11 cellular contexts compared by ENCODE assay signal in genomic region chr6:135088232-135088760, GRCh38. TPM values are rescaled to one million over a fixed set of nuclear protein-coding genes. Genes with fewer than 3 reads are reported as not detected.
DNase-seq lines count a peak whose midpoint lies in the region; ATAC-seq and TF ChIP-seq lines count a peak whose summit lies in the region.
"Had no signal": no experiment of that assay in that cellular context is flagged by ENCODE, and none has a peak within 500 bp of the region (broad histone marks: within the 10 kb centered on the region; RNA-seq: fewer than 3 reads in every experiment).

No MANE protein-coding gene starts in this region.

- no peak for TF ChIP-seq CTCF in body of pancreas (IDR thresholded peaks at IDR 0.05)

- peak; percentile 2 for ATAC-seq in GM21381 (IDR thresholded peaks at IDR 0.05; ENCODE audit: unreplicated experiment)
- ATAC-seq in HG03565 (IDR thresholded peaks at IDR 0.05; ENCODE audit: unreplicated experiment) = peak; percentile 7
- peak; percentile 11 for ATAC-seq in body of pancreas

- H3K4me1 ChIP-seq in CD4-positive, alpha-beta memory T cell (ENCODE audit: insufficient read depth, low read length) = peaks cover 52% of the 10 kb centered on the region
- peaks cover 15% of the 10 kb centered on the region for H3K4me1 ChIP-seq in body of pancreas
- H3K4me1 ChIP-seq: upper lobe of left lung had no signal

- DNase-seq in CD4-positive, alpha-beta memory T cell = no peak
- DNase-seq in body of pancreas (no peak), germinal center (ENCODE audit: low spot score) (no peak), glomerular visceral epithelial cell (ENCODE audit: extremely low spot score) (no peak), NCI-H1694 (lab: John Stamatoyannopoulos, UW) (no peak)
- no peak for DNase-seq in stimulated activated CD4-positive, alpha-beta T cell treated with anti-CD3 and anti-CD28 coated beads, Interleukin-15, amount 100 ng/mL, for 24 hours
- DNase-seq: dermis blood vessel endothelial cell, NCI-H1930, upper lobe of left lung had no signal

- 38 to 56% methylated on average over 2 of the region's 2 CpGs for WGBS in body of pancreas, 2 donors

- H3K4me3 Mint-ChIP-seq in CD4-positive, alpha-beta memory T cell = peak overlapping the region; percentile 39 to 83 (median 76)

- peak overlapping the region; percentile 27 for H3K27ac ChIP-seq in CD4-positive, alpha-beta memory T cell (ENCODE audit: low read depth, low read length)
- peak overlapping the region in 1 of 4 donors; percentile 27 for H3K27ac ChIP-seq in body of pancreas

- no peaks in the 10 kb centered on the region for H3K9me3 ChIP-seq in CD4-positive, alpha-beta memory T cell (ENCODE audit: control insufficient read depth in 1 of 2, low read length in 2 of 2)
- no peaks in the 10 kb centered on the region for H3K9me3 ChIP-seq in body of pancreas
- H3K9me3 ChIP-seq: upper lobe of left lung had no signal

- H3K9me3 Mint-ChIP-seq in CD4-positive, alpha-beta memory T cell = peaks cover 0 to 2% (median 0%) of the 10 kb centered on the region in 8 donors

- no peaks in the 10 kb centered on the region for H3K27me3 Mint-ChIP-seq in CD4-positive, alpha-beta memory T cell

- no peaks in the 10 kb centered on the region for H3K36me3 Mint-ChIP-seq in CD4-positive, alpha-beta memory T cell

- H3K36me3 ChIP-seq in CD4-positive, alpha-beta memory T cell (ENCODE audit: insufficient read depth, low read length) = no peaks in the 10 kb centered on the region
- no peaks in the 10 kb centered on the region for H3K36me3 ChIP-seq in body of pancreas (replicated peaks in 1 of 2; ENCODE audit: insufficient read depth in 1 of 2, low read depth in 2 of 2)
- H3K36me3 ChIP-seq: upper lobe of left lung had no signal

- peaks cover 31 to 60% (median 47%) of the 10 kb centered on the region in 4 donors for H3K4me1 Mint-ChIP-seq in CD4-positive, alpha-beta memory T cell

- intact Hi-C loops in CD4-positive, alpha-beta memory T cell (cut with micrococcal nuclease) = loop anchor here (2.0 to 5.0 kb wide), 4 partner anchors 15 to 334 kb away; no protein-coding TSS in a partner anchor
- intact Hi-C loops in body of pancreas (cut with DNase I) = no loop called here

- TF ChIP-seq POLR2A in body of pancreas (IDR thresholded peaks at IDR 0.05) = no peak

- no peaks in the 10 kb centered on the region for H3K27me3 ChIP-seq in CD4-positive, alpha-beta memory T cell (ENCODE audit: insufficient read depth, low read length)
- H3K27me3 ChIP-seq in body of pancreas = no peaks in the 10 kb centered on the region
- H3K27me3 ChIP-seq: upper lobe of left lung had no signal

- CTCF ChIA-PET in CD4-positive, alpha-beta memory T cell (lab: Charles Lee; ENCODE audit: partially characterized antibody) = interaction anchor here (0.8 to 5.7 kb wide), 14 partner anchors 12 to 95 kb away, joined by 3 to 49 read pairs (median 8); partner anchors contain the start of genes HBS1L and MYB

- peak overlapping the region; percentile 72 to 95 (median 91) for H3K27ac Mint-ChIP-seq in CD4-positive, alpha-beta memory T cell

- peak overlapping the region in 1 of 2 donors; percentile 44 for H3K4me3 ChIP-seq in CD4-positive, alpha-beta memory T cell (ENCODE audit: low read length in 2 of 2)
- H3K4me3 ChIP-seq in body of pancreas = no peak overlapping the region

- POLR2A ChIA-PET in CD4-positive, alpha-beta memory T cell (lab: Charles Lee; ENCODE audit: partially characterized antibody) = interaction anchor here (0.8 to 4.2 kb wide), 7 partner anchors 14 to 1202 kb away, joined by 3 to 46 read pairs (median 7); partner anchors contain the start of genes BCLAF1 and HBS1L

RNA-seq across cellular contexts. Expression of gene HBS1L, which starts 33.7 kb away (rescaled TPM):
- total RNA-seq in CD4-positive, alpha-beta memory T cell = 10 to 100 TPM; 63.8 to 69.9 TPM
- polyA plus RNA-seq in CD4-positive, alpha-beta memory T cell = 10 to 100 TPM; 49.0 to 59.5 TPM
- 10 to 100 TPM; 21.3 to 29.0 TPM for total RNA-seq in body of pancreas
